ENCODE assay signal across 7 cellular contexts in genomic region chr7:15035814-15036213, GRCh38.
"Had no signal": no experiment of that assay in that cellular context is flagged by ENCODE, and none has a peak within 500 bp of the region (broad histone marks: within the 10 kb centered on the region; RNA-seq: fewer than 3 reads in every experiment).

No MANE protein-coding gene starts in this region.

- H3K4me3 ChIP-seq: GM12878 had no signal

- FAIRE-seq: GM12878, GM12891, GM12892, GM18507, GM19239 had no signal

- DNase-seq: GDM1, GF-D8 had no signal

- ATAC-seq: GM12878 had no signal
